1 cellular context compared by ENCODE assay signal in genomic region chr2:187054501-187055319, GRCh38.
TF ChIP-seq lines count a peak whose summit lies in the region.

No MANE protein-coding gene starts in this region.

TF ChIP-seq in K562, 482 proteins besides CTCF, POLR2A, EP300 and RAD21 (continued from another document):
- TF ChIP-seq PRDM10 (IDR thresholded peaks at IDR 0.05; ENCODE audit: partially characterized antibody), result no peak
- no peak for TF ChIP-seq KDM5B (IDR thresholded peaks at IDR 0.05; ENCODE audit: insufficient replicate concordance, low read depth, low read length)
- TF ChIP-seq MYBL2 (IDR thresholded peaks at IDR 0.05; ENCODE audit: low read depth), result no peak
- TF ChIP-seq MYBL2 (CRISPR knock-in tag; IDR thresholded peaks at IDR 0.05; ENCODE audit: borderline replicate concordance), result no peak
- TF ChIP-seq ZNF316 (IDR thresholded peaks at IDR 0.05), result no peak
- no peak for TF ChIP-seq BMI1 (IDR thresholded peaks at IDR 0.05; ENCODE audit: low read length)
- TF ChIP-seq CCNT2 (IDR thresholded peaks at IDR 0.05; ENCODE audit: borderline replicate concordance, extremely low read depth, insufficient read length, low read depth, low read length), result no peak
TF ChIP-seq in K562: peak in this region for 0.
